10 cellular contexts compared by ENCODE assay signal in the genomic region with DNA sequence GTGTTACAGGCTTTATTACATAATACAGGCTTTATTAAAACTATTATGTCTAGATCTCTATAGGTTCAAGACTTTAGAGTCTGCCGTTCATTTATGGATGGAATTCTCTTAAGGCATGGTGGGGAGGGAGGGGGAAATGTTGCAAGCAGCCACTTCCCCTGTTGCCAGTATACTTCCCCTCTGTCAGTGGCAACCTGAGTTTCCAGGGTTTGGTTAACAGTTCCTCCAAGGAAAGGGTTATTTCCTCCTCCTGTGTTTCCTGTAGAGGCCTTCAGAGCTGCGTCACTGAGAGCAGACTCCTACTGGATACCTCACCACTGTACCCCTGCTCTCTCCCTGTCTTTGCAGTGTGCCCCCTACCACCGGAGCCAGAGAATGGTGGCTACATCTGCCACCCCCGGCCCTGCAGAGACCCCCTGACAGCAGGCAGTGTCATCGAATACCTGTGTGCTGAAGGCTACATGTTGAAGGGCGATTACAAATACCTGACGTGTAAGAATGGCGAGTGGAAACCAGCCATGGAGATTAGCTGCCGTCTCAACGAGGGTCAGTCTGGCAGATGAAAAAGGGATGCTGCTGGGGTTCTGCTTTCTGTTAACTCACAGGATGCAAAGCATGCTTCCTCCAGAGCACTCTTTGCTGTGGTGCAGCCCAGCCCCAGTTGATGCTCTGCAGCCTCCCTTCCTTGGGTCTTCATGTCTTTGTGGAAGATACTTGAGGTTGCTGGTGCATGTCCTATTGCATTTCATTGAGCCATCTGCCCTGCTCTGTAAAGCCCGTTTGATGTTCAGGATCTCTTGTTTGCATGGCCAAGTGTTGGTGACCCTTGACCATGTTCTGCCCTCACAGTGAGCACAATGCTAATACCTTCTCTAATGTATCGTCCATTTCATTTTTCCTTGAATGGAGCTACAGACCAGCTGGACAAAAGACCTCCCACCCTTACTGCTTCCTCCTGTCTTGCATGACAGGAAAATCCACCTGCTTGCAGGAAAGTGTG.
DNase-seq lines count a peak whose midpoint lies in the region; ATAC-seq, FAIRE-seq and TF ChIP-seq lines count a peak whose summit lies in the region.
"Had no signal": no experiment of that assay in that cellular context is flagged by ENCODE, and none has a peak within 500 bp of the region (broad histone marks: within the 10 kb centered on the region; RNA-seq: fewer than 3 reads in every experiment).

No MANE protein-coding gene starts in this region.

- TF ChIP-seq CTCF in liver (IDR thresholded peaks at IDR 0.05; ENCODE audit: low read depth, low read length, missing input control) (no peak), A673 (conservative IDR thresholded peaks at IDR 0.05; ENCODE audit: low read depth, low read length) (no peak), sigmoid colon (IDR thresholded peaks at IDR 0.05) (no peak)

- POLR2A ChIA-PET in A673 (lab: Charles Lee; ENCODE audit: low non-redundant PET), result no interaction called here

- intact Hi-C loops in A673 (cut with micrococcal nuclease; ENCODE audit: unreplicated experiment), result loop anchor here (5.0 kb wide), 1 partner anchor 71 kb away; no protein-coding TSS in a partner anchor
- intact Hi-C loops in sigmoid colon (cut with DNase I), result loop anchor here (2.0 kb wide), 1 partner anchor 19 kb away; no protein-coding TSS in a partner anchor

- H3K9me3 ChIP-seq in liver (ENCODE audit: control insufficient read depth in 4 of 4, low read length in 3 of 4) (no peaks in the 10 kb centered on the region), A673 (ENCODE audit: low read depth, low read length, poor library complexity, severe bottlenecking) (no peaks in the 10 kb centered on the region), sigmoid colon (no peaks in the 10 kb centered on the region)
- H3K9me3 ChIP-seq: tibial artery had no signal

- 65% methylated on average over 12 of the region's 12 CpGs for WGBS in liver
- WGBS in sigmoid colon, 2 donors, result 62 to 85% methylated on average over 12 of the region's 12 CpGs

- H3K27ac ChIP-seq in liver (ENCODE audit: low read depth in 1 of 2, low read length in 2 of 2), result peak overlapping the region in 1 of 2 donors; percentile 50
- no peak overlapping the region for H3K27ac ChIP-seq in A673 (ENCODE audit: low read depth, low read length, poor library complexity, severe bottlenecking)
- H3K27ac ChIP-seq in sigmoid colon, result peak overlapping the region in 2 of 4 donors; percentile 14 to 25
- H3K27ac ChIP-seq: tibial artery had no signal

- BruUV-seq in A673 (replicated peaks; lab: Mats Ljungman, UMichigan), result no TSS peak

- TF ChIP-seq RAD21 in liver (IDR thresholded peaks at IDR 0.05), result peak in 1 of 2 donors; percentile 56

- DNase-seq in AML-193 (lab: John Stamatoyannopoulos, UW), result peak; percentile 79 to 80
- no peak for DNase-seq in GM19239 (ENCODE audit: insufficient read length, low spot score)
- peak; percentile 50 for DNase-seq in UCSD-AML1 (lab: John Stamatoyannopoulos, UW; ENCODE audit: unreplicated experiment)
- DNase-seq in A673 (ENCODE audit: low spot score), result no peak
- no peak for DNase-seq in COR-L47 (lab: John Stamatoyannopoulos, UW)
- DNase-seq in sigmoid colon, result no peak
- DNase-seq: tibial artery had no signal

- ATAC-seq in GM21717 (IDR thresholded peaks at IDR 0.05; ENCODE audit: unreplicated experiment), result no peak
- ATAC-seq: WTC11 had no signal

- TF ChIP-seq EP300 in sigmoid colon (IDR thresholded peaks at IDR 0.05), result no peak

- H3K36me3 ChIP-seq in liver (ENCODE audit: control insufficient read depth in 4 of 4, insufficient read depth in 3 of 4, low read depth in 1 of 4, low read length in 3 of 4), result peaks cover 3 to 12% (median 10%) of the 10 kb centered on the region in 4 donors
- H3K36me3 ChIP-seq in A673 (ENCODE audit: insufficient read depth, low read length, poor library complexity, severe bottlenecking), result no peaks in the 10 kb centered on the region
- H3K36me3 ChIP-seq in sigmoid colon, result peaks cover 0 to 48% (median 12%) of the 10 kb centered on the region in 4 donors

- no peak overlapping the region for H3K9ac ChIP-seq in liver (ENCODE audit: low read depth in 1 of 2, low read length in 2 of 2)

- peaks cover 3 to 23% (median 12%) of the 10 kb centered on the region in 4 donors for H3K4me1 ChIP-seq in liver (ENCODE audit: control insufficient read depth in 4 of 4, insufficient read depth in 4 of 4, low read length in 3 of 4)
- peaks cover 18% of the 10 kb centered on the region for H3K4me1 ChIP-seq in A673 (ENCODE audit: insufficient read depth, low read length, poor library complexity, severe bottlenecking)
- peaks cover 0 to 29% (median 22%) of the 10 kb centered on the region in 4 donors for H3K4me1 ChIP-seq in sigmoid colon

- TF ChIP-seq POLR2A in sigmoid colon (IDR thresholded peaks at IDR 0.05), result no peak

- H3K4me3 ChIP-seq in liver (ENCODE audit: low read depth in 1 of 3, low read length in 3 of 3) (no peak overlapping the region), A673 (ENCODE audit: low read depth, low read length, poor library complexity, severe bottlenecking) (no peak overlapping the region), sigmoid colon (no peak overlapping the region)
- H3K4me3 ChIP-seq: tibial artery had no signal

- CTCF ChIA-PET in A673 (lab: Charles Lee), result no interaction called here

- H3K27me3 ChIP-seq in liver (ENCODE audit: control insufficient read depth in 4 of 4, insufficient read depth in 4 of 4, low read length in 3 of 4) (no peaks in the 10 kb centered on the region), A673 (replicated peaks; ENCODE audit: insufficient read depth, low read depth, low read length, poor library complexity) (no peaks in the 10 kb centered on the region), sigmoid colon (no peaks in the 10 kb centered on the region)
- H3K27me3 ChIP-seq: tibial artery had no signal

- FAIRE-seq in GM19239 (lab: Jason Lieb, UNC), result peak; percentile 49

TF ChIP-seq in liver, 16 proteins besides CTCF, POLR2A, EP300 and RAD21:
- TF ChIP-seq EGR1 (IDR thresholded peaks at IDR 0.05; ENCODE audit: low read depth in 2 of 2) (no peak), HNF4G (IDR thresholded peaks at IDR 0.05) (no peak), NR2F2 (IDR thresholded peaks at IDR 0.05) (no peak), GABPA (IDR thresholded peaks at IDR 0.05 in 1 of 2, conservative IDR thresholded peaks at IDR 0.05 in 1 of 2) (no peak), RXRA (IDR thresholded peaks at IDR 0.05) (peak; percentile 30 to 69), FOXA1 (IDR thresholded peaks at IDR 0.05) (no peak), HNF4A (conservative IDR thresholded peaks at IDR 0.05) (peak; percentile 51 to 61), TAF1 (conservative IDR thresholded peaks at IDR 0.05) (no peak), SP1 (IDR thresholded peaks at IDR 0.05) (no peak), YY1 (IDR thresholded peaks at IDR 0.05) (no peak), JUND (IDR thresholded peaks at IDR 0.05) (no peak), FOXA2 (IDR thresholded peaks at IDR 0.05) (no peak)
- TF ChIP-seq, protein P1, sequence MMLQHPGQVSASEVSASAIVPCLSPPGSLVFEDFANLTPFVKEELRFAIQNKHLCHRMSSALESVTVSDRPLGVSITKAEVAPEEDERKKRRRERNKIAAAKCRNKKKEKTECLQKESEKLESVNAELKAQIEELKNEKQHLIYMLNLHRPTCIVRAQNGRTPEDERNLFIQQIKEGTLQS (IDR thresholded peaks at IDR 0.05), result no peak
- TF ChIP-seq, protein P2, sequence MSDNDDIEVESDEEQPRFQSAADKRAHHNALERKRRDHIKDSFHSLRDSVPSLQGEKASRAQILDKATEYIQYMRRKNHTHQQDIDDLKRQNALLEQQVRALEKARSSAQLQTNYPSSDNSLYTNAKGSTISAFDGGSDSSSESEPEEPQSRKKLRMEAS (IDR thresholded peaks at IDR 0.05), result peak; percentile 57
- TF ChIP-seq, protein P3, sequence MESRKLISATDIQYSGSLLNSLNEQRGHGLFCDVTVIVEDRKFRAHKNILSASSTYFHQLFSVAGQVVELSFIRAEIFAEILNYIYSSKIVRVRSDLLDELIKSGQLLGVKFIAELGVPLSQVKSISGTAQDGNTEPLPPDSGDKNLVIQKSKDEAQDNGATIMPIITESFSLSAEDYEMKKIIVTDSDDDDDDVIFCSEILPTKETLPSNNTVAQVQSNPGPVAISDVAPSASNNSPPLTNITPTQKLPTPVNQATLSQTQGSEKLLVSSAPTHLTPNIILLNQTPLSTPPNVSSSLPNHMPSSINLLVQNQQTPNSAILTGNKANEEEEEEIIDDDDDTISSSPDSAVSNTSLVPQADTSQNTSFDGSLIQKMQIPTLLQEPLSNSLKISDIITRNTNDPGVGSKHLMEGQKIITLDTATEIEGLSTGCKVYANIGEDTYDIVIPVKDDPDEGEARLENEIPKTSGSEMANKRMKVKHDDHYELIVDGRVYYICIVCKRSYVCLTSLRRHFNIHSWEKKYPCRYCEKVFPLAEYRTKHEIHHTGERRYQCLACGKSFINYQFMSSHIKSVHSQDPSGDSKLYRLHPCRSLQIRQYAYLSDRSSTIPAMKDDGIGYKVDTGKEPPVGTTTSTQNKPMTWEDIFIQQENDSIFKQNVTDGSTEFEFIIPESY (IDR thresholded peaks at IDR 0.05), result no peak
- TF ChIP-seq, protein P4, sequence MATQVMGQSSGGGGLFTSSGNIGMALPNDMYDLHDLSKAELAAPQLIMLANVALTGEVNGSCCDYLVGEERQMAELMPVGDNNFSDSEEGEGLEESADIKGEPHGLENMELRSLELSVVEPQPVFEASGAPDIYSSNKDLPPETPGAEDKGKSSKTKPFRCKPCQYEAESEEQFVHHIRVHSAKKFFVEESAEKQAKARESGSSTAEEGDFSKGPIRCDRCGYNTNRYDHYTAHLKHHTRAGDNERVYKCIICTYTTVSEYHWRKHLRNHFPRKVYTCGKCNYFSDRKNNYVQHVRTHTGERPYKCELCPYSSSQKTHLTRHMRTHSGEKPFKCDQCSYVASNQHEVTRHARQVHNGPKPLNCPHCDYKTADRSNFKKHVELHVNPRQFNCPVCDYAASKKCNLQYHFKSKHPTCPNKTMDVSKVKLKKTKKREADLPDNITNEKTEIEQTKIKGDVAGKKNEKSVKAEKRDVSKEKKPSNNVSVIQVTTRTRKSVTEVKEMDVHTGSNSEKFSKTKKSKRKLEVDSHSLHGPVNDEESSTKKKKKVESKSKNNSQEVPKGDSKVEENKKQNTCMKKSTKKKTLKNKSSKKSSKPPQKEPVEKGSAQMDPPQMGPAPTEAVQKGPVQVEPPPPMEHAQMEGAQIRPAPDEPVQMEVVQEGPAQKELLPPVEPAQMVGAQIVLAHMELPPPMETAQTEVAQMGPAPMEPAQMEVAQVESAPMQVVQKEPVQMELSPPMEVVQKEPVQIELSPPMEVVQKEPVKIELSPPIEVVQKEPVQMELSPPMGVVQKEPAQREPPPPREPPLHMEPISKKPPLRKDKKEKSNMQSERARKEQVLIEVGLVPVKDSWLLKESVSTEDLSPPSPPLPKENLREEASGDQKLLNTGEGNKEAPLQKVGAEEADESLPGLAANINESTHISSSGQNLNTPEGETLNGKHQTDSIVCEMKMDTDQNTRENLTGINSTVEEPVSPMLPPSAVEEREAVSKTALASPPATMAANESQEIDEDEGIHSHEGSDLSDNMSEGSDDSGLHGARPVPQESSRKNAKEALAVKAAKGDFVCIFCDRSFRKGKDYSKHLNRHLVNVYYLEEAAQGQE (IDR thresholded peaks at IDR 0.05), result no peak

Comparison
In these comparisons a context has a peak if more than half of its experiments do, and no peak if none do; other contexts are left out.
1. DNase-seq: peak in AML-193 (2 of 2) and UCSD-AML1 (single experiment); none in GM19239 (single experiment), A673 (single experiment), COR-L47 (single experiment) and sigmoid colon (single experiment).